Comparison of ENCODE assay signal across 6 cellular contexts in the genomic region with DNA sequence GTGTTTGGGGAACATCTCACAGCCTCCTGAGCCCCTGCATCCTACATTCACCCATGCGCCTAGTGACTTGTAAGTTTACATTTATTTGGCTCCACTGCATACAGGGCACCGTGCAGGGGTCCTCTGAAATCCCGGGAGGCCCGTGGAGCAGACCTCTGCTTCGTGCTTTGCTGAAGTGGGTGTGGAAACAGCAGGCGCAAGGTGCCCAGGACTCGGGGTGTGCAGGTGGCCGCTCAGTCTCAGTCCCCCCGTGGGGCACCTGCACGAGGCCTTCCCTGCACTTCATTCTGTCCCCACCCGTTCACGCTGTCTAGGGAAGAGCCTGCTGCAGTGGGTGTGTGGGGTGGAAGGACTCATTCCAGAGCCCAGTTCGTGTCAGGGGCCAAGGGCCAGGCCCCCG. TPM values are rescaled to one million over a fixed set of nuclear protein-coding genes. Genes with fewer than 3 reads are reported as not detected.
"Had no signal": no experiment of that assay in that cellular context is flagged by ENCODE, and none has a peak within 500 bp of the region (broad histone marks: within the 10 kb centered on the region; RNA-seq: fewer than 3 reads in every experiment).

No MANE protein-coding gene starts in this region.

RNA-seq across cellular contexts. Expression of a gene that starts 28.6 kb away (rescaled TPM):
- total RNA-seq: HT1080, SK-MEL-5 had no signal
- polyA plus RNA-seq: SK-N-SH had no signal

RNA-seq across cellular contexts. Expression of a gene that starts 40.9 kb away (rescaled TPM):
- total RNA-seq: HT1080, NCI-H460, Peyer's patch, RPMI7951, SK-MEL-5 had no signal
- polyA plus RNA-seq: SK-N-SH had no signal
